Comparison of ENCODE assay signal across 8 cellular contexts in the genomic region with DNA sequence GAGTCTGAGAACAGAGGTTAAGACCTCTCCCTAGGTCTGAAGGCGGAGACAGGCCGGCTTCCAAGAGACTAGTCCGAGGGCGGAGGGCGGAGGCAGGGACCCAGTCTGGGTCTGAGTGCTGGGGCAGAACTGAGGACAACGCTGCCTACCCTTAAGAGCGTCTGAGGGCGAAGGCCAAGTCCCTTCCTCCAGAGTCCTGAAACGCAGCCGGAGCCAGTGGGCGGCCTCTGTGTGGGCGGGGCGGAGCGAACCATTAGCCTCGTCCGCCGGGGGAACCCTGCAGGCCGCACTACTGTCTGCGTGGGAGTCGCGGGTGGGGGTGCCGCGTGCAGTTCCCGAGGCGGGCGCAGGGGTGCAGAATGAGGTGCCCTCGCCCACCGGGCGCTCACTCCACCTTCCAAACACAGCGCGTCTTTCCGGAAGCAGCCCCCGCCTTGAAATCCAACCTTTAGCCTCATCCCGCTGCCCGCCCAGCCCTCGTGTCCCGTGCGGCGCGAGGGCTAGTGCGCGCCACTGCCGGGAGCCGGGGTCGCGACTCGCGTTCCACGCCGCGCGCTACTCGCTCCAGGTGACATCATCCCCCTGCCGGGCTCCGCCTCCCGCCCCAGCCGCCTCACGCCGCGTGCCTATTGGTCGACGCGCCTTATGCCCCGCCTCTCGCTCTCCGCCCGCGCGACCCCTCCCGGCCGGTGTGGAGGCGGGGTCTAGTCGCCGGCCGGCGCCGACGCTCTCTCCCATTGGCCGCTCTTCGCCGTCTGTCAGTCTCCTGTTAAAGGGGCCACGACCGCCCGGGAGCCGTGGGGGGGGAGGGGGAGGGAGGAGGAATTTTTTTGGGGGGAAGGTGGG. TPM values are rescaled to one million over a fixed set of nuclear protein-coding genes. Genes with fewer than 3 reads are reported as not detected.
DNase-seq lines count a peak whose midpoint lies in the region; TF ChIP-seq lines count a peak whose summit lies in the region.

A gene with protein sequence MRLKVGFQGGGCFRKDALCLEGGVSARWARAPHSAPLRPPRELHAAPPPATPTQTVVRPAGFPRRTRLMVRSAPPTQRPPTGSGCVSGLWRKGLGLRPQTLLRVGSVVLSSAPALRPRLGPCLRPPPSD (minus strand): TSS at position 579 of the 846 bp plus-strand sequence. CDS start 121 bp downstream, at position 458.

- H3K9me3 ChIP-seq in HAP-1 (no peaks in the 10 kb centered on the region), MG63 (no peaks in the 10 kb centered on the region), neuron (ENCODE audit: low read length) (no peaks in the 10 kb centered on the region)

- peak; percentile 96 for DNase-seq in GDM1 (lab: John Stamatoyannopoulos, UW)
- peak; percentile 92 to 96 for DNase-seq in HAP-1 (ENCODE audit: low spot score in 2 of 2)
- DNase-seq in MG63: peak; percentile 94
- peak; percentile 77 for DNase-seq in SHP77 treated with DMSO at 0.1 percent for 48 hours (lab: John Stamatoyannopoulos, UW)
- peak; percentile 94 for DNase-seq in activated gamma-delta T cell treated with Interleukin-2 at 50 U/mL for 16 hours
- DNase-seq in foreskin fibroblast: peak; percentile 93 to 98
- DNase-seq in stromal cell of bone marrow (ENCODE audit: low read depth): peak; percentile 84

- no peaks in the 10 kb centered on the region for H3K27me3 ChIP-seq in HAP-1 (ENCODE audit: low read depth)
- H3K27me3 ChIP-seq in MG63: peaks cover 17% of the 10 kb centered on the region
- H3K27me3 ChIP-seq in neuron (ENCODE audit: insufficient read depth, low read length): peaks cover 13% of the 10 kb centered on the region

- H3K4me1 ChIP-seq in HAP-1 (peaks cover 8% of the 10 kb centered on the region), neuron (ENCODE audit: insufficient read depth, low read length) (peaks cover 12% of the 10 kb centered on the region)

- H3K36me3 ChIP-seq in HAP-1 (replicated peaks): no peaks in the 10 kb centered on the region
- no peaks in the 10 kb centered on the region for H3K36me3 ChIP-seq in MG63
- H3K36me3 ChIP-seq in neuron (ENCODE audit: insufficient read depth, low read length): no peaks in the 10 kb centered on the region

- in situ Hi-C loops in HAP-1 (cut with MboI; ENCODE audit: low sequenced_read_pairs): no loop called here

- H3K4me3 ChIP-seq in HAP-1: peak within 1 kb of the TSS; percentile 78
- H3K4me3 ChIP-seq in MG63: peak within 1 kb of the TSS; percentile 68
- H3K4me3 ChIP-seq in foreskin fibroblast (ENCODE audit: low read depth in 1 of 2, low read length in 2 of 2): peak within 1 kb of the TSS; percentile 76 to 77
- H3K4me3 ChIP-seq in neuron (ENCODE audit: low read length): peak within 1 kb of the TSS; percentile 89

- peak within 1 kb of the TSS; percentile 76 for H2AFZ ChIP-seq in neuron (ENCODE audit: low read depth, low read length)

- TF ChIP-seq CTCF in foreskin fibroblast (IDR thresholded peaks at IDR 0.05; ENCODE audit: low read depth, low read length): no peak

RNA-seq across cellular contexts. Expression of the gene that starts here (rescaled TPM):
- total RNA-seq in MG63 (2014; rRNA removed; shearing (Covaris generic); ENCODE audit: low replicate concordance): 3.7 and 4.6 TPM in 2 replicates

Comparison
In these comparisons a context has a peak if more than half of its experiments do, and no peak if none do; other contexts are left out.
1. Peak in every context shown above with its lines: DNase-seq and H3K4me3 ChIP-seq.